ENCODE assay signal across 30 cellular contexts in the genomic region with DNA sequence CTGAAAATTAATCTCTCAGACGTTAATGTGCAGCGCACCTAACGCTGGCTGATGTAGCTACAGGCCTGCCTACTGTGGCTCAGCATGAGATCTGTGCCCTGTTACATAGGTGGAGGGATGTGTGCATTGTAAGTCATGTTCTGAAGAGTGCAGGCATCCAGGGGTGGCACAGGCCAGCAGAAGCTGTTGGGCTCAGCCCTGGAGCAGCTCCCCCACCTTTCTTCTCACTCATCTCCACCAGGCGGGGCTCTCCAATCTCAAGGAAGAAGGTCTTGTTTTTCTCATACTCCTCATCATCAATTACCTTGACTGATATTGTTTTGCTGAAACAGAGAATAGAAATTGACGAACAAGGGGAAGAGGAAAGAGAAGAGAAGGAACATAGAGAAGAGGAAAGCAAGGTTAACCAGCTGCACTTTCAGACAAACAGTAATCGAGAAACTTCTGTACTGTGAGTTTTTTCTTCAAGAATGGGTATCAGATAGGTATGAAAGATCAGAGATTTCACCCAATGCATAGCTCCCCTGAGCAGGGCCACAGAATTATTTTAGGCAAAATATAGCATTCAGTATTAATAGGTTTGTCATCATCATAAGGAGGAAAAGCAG.
DNase-seq lines count a peak whose midpoint lies in the region; ATAC-seq, FAIRE-seq and TF ChIP-seq lines count a peak whose summit lies in the region.
"Had no signal": no experiment of that assay in that cellular context is flagged by ENCODE, and none has a peak within 500 bp of the region (broad histone marks: within the 10 kb centered on the region; RNA-seq: fewer than 3 reads in every experiment).

No MANE protein-coding gene starts in this region.

- H3K79me2 ChIP-seq in OCI-LY7 (ENCODE audit: insufficient read depth, low read depth, low read length): no peaks in the 10 kb centered on the region

- DNase-seq in A549 (ENCODE audit: low read depth in 1 of 2, low spot score in 1 of 2): no peak
- DNase-seq in GM13977 (ENCODE audit: low spot score): peak; percentile 5
- no peak for DNase-seq in HFFc6
- peak; percentile 47 for DNase-seq in OCI-LY7 (ENCODE audit: low spot score)
- no peak for DNase-seq in tibial nerve (ENCODE audit: low spot score in 2 of 2)
- no peak for DNase-seq in NCI-H446 (lab: John Stamatoyannopoulos, UW)
- no peak for DNase-seq in NCI-H748 treated with DMSO at 0.1 percent for 48 hours (lab: John Stamatoyannopoulos, UW)
- no peak for DNase-seq in endothelial cell (ENCODE audit: low spot score)
- DNase-seq: ACHN; activated T-cell treated with anti-CD3 and anti-CD28 coated beads, Interleukin-2, amount 50 U/mL, for 48 hours; amygdala; C1 segment of cervical spinal cord; Calu3; effector memory CD8-positive, alpha-beta T cell; foreskin melanocyte; left colon; NCI-H1694 treated with DMSO at 0.1 percent for 48 hours; NCI-H2171 treated with DMSO at 0.1 percent for 48 hours; NCI-H524 treated with DMSO at 0.1 percent for 48 hours; psoas muscle had no signal

- H3K27ac Mint-ChIP-seq in HFFc6 (no peak overlapping the region), endothelial cell (ENCODE audit: unreplicated experiment) (no peak overlapping the region)
- H3K27ac Mint-ChIP-seq: activated CD4-positive, alpha-beta T cell treated with anti-CD3 and anti-CD28 coated beads, Interleukin-2, amount 10 ng/mL, durations not matched to agents 24 days and 14 days; activated naive CD4-positive, alpha-beta T cell treated with anti-CD3 and anti-CD28 coated beads for 36 hours; effector memory CD8-positive, alpha-beta T cell; memory B cell; T-helper 2 cell treated with Interferon-gamma antibody and Interleukin-4, amounts not matched to agents 5 μg/mL and 100 μg/mL, for 36 hours had no signal

- H3K9me3 Mint-ChIP-seq in HFFc6 (no peaks in the 10 kb centered on the region), endothelial cell (ENCODE audit: unreplicated experiment) (no peaks in the 10 kb centered on the region)
- H3K9me3 Mint-ChIP-seq: activated CD4-positive, alpha-beta T cell treated with anti-CD3 and anti-CD28 coated beads, Interleukin-2, amount 10 ng/mL, durations not matched to agents 24 days and 14 days; activated naive CD4-positive, alpha-beta T cell treated with anti-CD3 and anti-CD28 coated beads for 36 hours; memory B cell; T-helper 2 cell treated with Interferon-gamma antibody and Interleukin-4, amounts not matched to agents 5 μg/mL and 100 μg/mL, for 36 hours had no signal

- ATAC-seq in A549: peak; percentile 48 to 54; a peak in 1 of 6 replicates
- ATAC-seq: effector memory CD8-positive, alpha-beta T cell; left colon; psoas muscle had no signal

- H2AFZ ChIP-seq in OCI-LY7 (ENCODE audit: low read length): no peak overlapping the region

- POLR2A ChIA-PET in A549 (lab: Yijun Ruan, JAX) (no interaction called here), OCI-LY7 (lab: Charles Lee) (interaction anchor here (0.6 to 1.6 kb wide), 5 partner anchors 10 to 266 kb away, joined by 3 to 4 read pairs (median 4); no protein-coding TSS in a partner anchor)

- no peak for TF ChIP-seq RAD21 in A549 (conservative IDR thresholded peaks at IDR 0.05 in 1 of 2, IDR thresholded peaks at IDR 0.05 in 1 of 2)

- H3K9me3 ChIP-seq in A549 (no peaks in the 10 kb centered on the region), OCI-LY7 (ENCODE audit: low read length) (no peaks in the 10 kb centered on the region; the same call in 1 of the 2 replicates), tibial nerve (no peaks in the 10 kb centered on the region)
- H3K9me3 ChIP-seq: esophagus muscularis mucosa, neutrophil, psoas muscle had no signal

- peaks cover 19% of the 10 kb centered on the region for H3K36me3 Mint-ChIP-seq in HFFc6 (ENCODE audit: low read depth)
- no peaks in the 10 kb centered on the region for H3K36me3 Mint-ChIP-seq in endothelial cell (ENCODE audit: low read depth, unreplicated experiment)
- H3K36me3 Mint-ChIP-seq: memory B cell had no signal

- CTCF ChIA-PET in A549 (lab: Yijun Ruan, JAX): interaction anchor here (0.6 kb wide), 1 partner anchor 46 kb away, joined by 3 read pairs; no protein-coding TSS in a partner anchor
- CTCF ChIA-PET in OCI-LY7 (lab: Charles Lee; ENCODE audit: unreplicated experiment): interaction anchor here (0.6 kb wide), 1 partner anchor 327 kb away, joined by 3 read pairs; no protein-coding TSS in a partner anchor

- no peaks in the 10 kb centered on the region for H3K4me1 ChIP-seq in A549
- peaks cover 34% of the 10 kb centered on the region for H3K4me1 ChIP-seq in OCI-LY7 (ENCODE audit: insufficient read depth, low read length, poor library complexity, severe bottlenecking)
- no peaks in the 10 kb centered on the region for H3K4me1 ChIP-seq in tibial nerve
- H3K4me1 ChIP-seq: psoas muscle had no signal

- TF ChIP-seq EP300 in A549 (IDR thresholded peaks at IDR 0.05) (no peak), tibial nerve (IDR thresholded peaks at IDR 0.05) (no peak)

- WGBS in A549 (ENCODE audit: missing lambda C conversion rate): 35% methylated on average over 6 of the region's 6 CpGs
- 92 to 93% methylated on average over 6 of the region's 6 CpGs for WGBS in tibial nerve, 2 donors

- no peaks in the 10 kb centered on the region for H3K9me2 ChIP-seq in OCI-LY7 (ENCODE audit: insufficient read depth, low read length)

- H3K4me3 Mint-ChIP-seq in HFFc6: no peak overlapping the region
- H3K4me3 Mint-ChIP-seq in endothelial cell (ENCODE audit: unreplicated experiment): no peak overlapping the region
- H3K4me3 Mint-ChIP-seq: activated CD4-positive, alpha-beta T cell treated with anti-CD3 and anti-CD28 coated beads, Interleukin-2, amount 10 ng/mL, durations not matched to agents 24 days and 14 days; activated naive CD4-positive, alpha-beta T cell treated with anti-CD3 and anti-CD28 coated beads for 36 hours; effector memory CD8-positive, alpha-beta T cell; memory B cell; T-helper 2 cell treated with Interferon-gamma antibody and Interleukin-4, amounts not matched to agents 5 μg/mL and 100 μg/mL, for 36 hours had no signal

- BruUV-seq in OCI-LY7 (replicated peaks; lab: Mats Ljungman, UMichigan): no TSS peak

- H4K20me1 ChIP-seq in OCI-LY7 (ENCODE audit: insufficient read depth, low read length): no peaks in the 10 kb centered on the region

- intact Hi-C loops in OCI-LY7 (cut with micrococcal nuclease; ENCODE audit: unreplicated experiment): loop anchor here (2.0 to 5.0 kb wide), 2 partner anchors 17 to 256 kb away; no protein-coding TSS in a partner anchor

- peaks cover 3% of the 10 kb centered on the region; the same call in 1 of the 2 replicates for H3K27me3 Mint-ChIP-seq in HFFc6 (ENCODE audit: insufficient read depth)
- no peaks in the 10 kb centered on the region for H3K27me3 Mint-ChIP-seq in endothelial cell (ENCODE audit: unreplicated experiment)
- H3K27me3 Mint-ChIP-seq: activated CD4-positive, alpha-beta T cell treated with anti-CD3 and anti-CD28 coated beads, Interleukin-2, amount 10 ng/mL, durations not matched to agents 24 days and 14 days; effector memory CD8-positive, alpha-beta T cell; memory B cell had no signal

- H3K4me3 ChIP-seq in A549: no peak overlapping the region
- H3K4me3 ChIP-seq in OCI-LY7 (ENCODE audit: low read depth, low read length, poor library complexity, severe bottlenecking): no peak overlapping the region
- no peak overlapping the region for H3K4me3 ChIP-seq in tibial nerve
- H3K4me3 ChIP-seq: coronary artery, esophagus muscularis mucosa, psoas muscle, skin epidermis had no signal

- no peak for TF ChIP-seq POLR2A in A549 (IDR thresholded peaks at IDR 0.05; ENCODE audit: low read length)
- no peak for TF ChIP-seq POLR2A in tibial nerve (IDR thresholded peaks at IDR 0.05)

- H3K4me1 Mint-ChIP-seq in HFFc6 (ENCODE audit: low read depth) (peaks cover 62% of the 10 kb centered on the region), endothelial cell (ENCODE audit: unreplicated experiment) (no peaks in the 10 kb centered on the region)

- no peak for FAIRE-seq in A549 (lab: Jason Lieb, UNC)
- FAIRE-seq: bronchial epithelial cell, GM18507 had no signal

- no peaks in the 10 kb centered on the region for H3K27me3 ChIP-seq in tibial nerve
- H3K27me3 ChIP-seq: esophagus muscularis mucosa, neutrophil had no signal

- H3K36me3 ChIP-seq in OCI-LY7 (ENCODE audit: insufficient read depth, low read length) (no peaks in the 10 kb centered on the region), tibial nerve (no peaks in the 10 kb centered on the region)
- H3K36me3 ChIP-seq: neutrophil had no signal

- H3K27ac ChIP-seq in A549: no peak overlapping the region
- H3K27ac ChIP-seq in OCI-LY7 (ENCODE audit: low read depth, low read length, poor library complexity, severe bottlenecking): peak overlapping the region; percentile 71
- H3K27ac ChIP-seq in tibial nerve: no peak overlapping the region
- H3K27ac ChIP-seq: coronary artery, esophagus muscularis mucosa, neutrophil, psoas muscle, skin epidermis had no signal

- in situ Hi-C loops in GM13977 (cut with MboI; ENCODE audit: low pct_unique_long_range_greater_than_20kb, low sequenced_read_pairs, unreplicated experiment): no loop called here

- no peak for TF ChIP-seq CTCF in A549 (IDR thresholded peaks at IDR 0.05)
- TF ChIP-seq CTCF in GM13977 (IDR thresholded peaks at IDR 0.05; ENCODE audit: extremely low read depth, insufficient read depth, missing control alignments): no peak
- peak; percentile 17; the same call in 1 of the 2 replicates for TF ChIP-seq CTCF in HFFc6 (IDR thresholded peaks at IDR 0.05)
- TF ChIP-seq CTCF in OCI-LY7 (conservative IDR thresholded peaks at IDR 0.05; ENCODE audit: low read length): peak; percentile 68
- TF ChIP-seq CTCF in tibial nerve (IDR thresholded peaks at IDR 0.05): no peak
- TF ChIP-seq CTCF in endothelial cell (IDR thresholded peaks at IDR 0.05; ENCODE audit: unreplicated experiment): no peak

- H3K4me2 ChIP-seq in A549: no peak overlapping the region
- peak overlapping the region; percentile 44 for H3K4me2 ChIP-seq in OCI-LY7 (ENCODE audit: low read length)

TF ChIP-seq in A549, 52 proteins besides CTCF, POLR2A, EP300 and RAD21 (continues in another document):
- TF ChIP-seq FOSL2 (IDR thresholded peaks at IDR 0.05): no peak
- TF ChIP-seq FOSL2 (CRISPR knock-in tag; IDR thresholded peaks at IDR 0.05): no peak
- no peak for TF ChIP-seq CBX8 (IDR thresholded peaks at IDR 0.05)

Comparison
In these comparisons a context has a peak if more than half of its experiments do, and no peak if none do; other contexts are left out.
1. DNase-seq: peak in GM13977 (single experiment) and OCI-LY7 (single experiment); none in A549 (0 of 2), HFFc6 (single experiment), tibial nerve (0 of 2), NCI-H446 (0 of 2), NCI-H748 treated with DMSO at 0.1 percent for 48 hours (single experiment) and endothelial cell (single experiment).
2. CTCF ChIP-seq: peak in HFFc6 (single experiment) and OCI-LY7 (single experiment); none in A549 (single experiment), GM13977 (single experiment), tibial nerve (0 of 5) and endothelial cell (single experiment).